ENCODE assay signal across 28 cellular contexts in genomic region chr2:84647267-84647666, GRCh38.
"Had no signal": no experiment of that assay in that cellular context is flagged by ENCODE, and none has a peak within 500 bp of the region (broad histone marks: within the 10 kb centered on the region; RNA-seq: fewer than 3 reads in every experiment).

No MANE protein-coding gene starts in this region.

- H3K36me3 Mint-ChIP-seq: activated CD4-positive, alpha-beta memory T cell treated with anti-CD3 and anti-CD28 coated beads for 36 hours had no signal

- H3K27ac Mint-ChIP-seq: activated CD4-positive, alpha-beta memory T cell treated with anti-CD3 and anti-CD28 coated beads for 36 hours; activated naive CD4-positive, alpha-beta T cell treated with anti-CD3 and anti-CD28 coated beads, Interleukin-2, amount 10 ng/mL, durations not matched to agents 7 days and 5 days; activated naive CD8-positive, alpha-beta T cell treated with anti-CD3 and anti-CD28 coated beads for 36 hours; activated T-cell treated with anti-CD3 and anti-CD28 coated beads, Interleukin-2, amount 50 U/mL, for 24 hours; activated T-helper 1 cell treated with anti-CD3 and anti-CD28 coated beads, Interleukin-12 subunit alpha, Interleukin-12 subunit beta, Interleukin-2, Interleukin-4 antibody, amounts not matched to agents 30 ng/mL and 10 ng/mL and 1 ng/mL, durations not matched to agents 14 hours and 24 hours and 36 hours; T-helper 1 cell treated with Interleukin-12 subunit alpha and Interleukin-12 subunit beta and Interleukin-4 antibody, amounts not matched to agents 30 μg/mL and 1 μg/mL, for 36 hours; T-helper 2 cell treated with Interferon-gamma antibody and Interleukin-4, amounts not matched to agents 5 μg/mL and 100 μg/mL, for 36 hours had no signal

- H3K9me3 ChIP-seq: SJCRH30 had no signal

- H3K4me3 ChIP-seq: MG63, SJCRH30, SK-N-MC had no signal

- H3K27ac ChIP-seq: brain microvascular endothelial cell, SJCRH30, SK-N-MC had no signal

- H3K4me1 ChIP-seq: SJCRH30 had no signal

- H3K36me3 ChIP-seq: brain microvascular endothelial cell, MG63, SJCRH30 had no signal

- DNase-seq: activated CD4-positive, alpha-beta memory T cell treated with anti-CD3 and anti-CD28 coated beads for 36 hours; activated CD4-positive, alpha-beta T cell treated with anti-CD3 and anti-CD28 coated beads, Interleukin-2, amount 50 U/mL, for 1 hour; activated gamma-delta T cell treated with Interleukin-2 at 50 U/mL for 16 hours; activated naive CD4-positive, alpha-beta T cell treated with anti-CD3 and anti-CD28 coated beads, Interleukin-2, amount 10 ng/mL, durations not matched to agents 7 days and 5 days; activated naive CD8-positive, alpha-beta T cell treated with anti-CD3 and anti-CD28 coated beads for 36 hours; activated T-cell treated with anti-CD3 and anti-CD28 coated beads, Interleukin-2, amount 50 U/mL, for 24 hours; amniotic stem cell; aorta; brain microvascular endothelial cell; central memory CD4-positive, alpha-beta T cell; Kasumi-1; KBM-7; MG63; NCI-H1048; NCI-H1105 treated with DMSO at 0.1 percent for 48 hours; NCI-H1436; NCI-H1694 treated with DMSO at 0.1 percent for 48 hours; NCI-H2029; NCI-H2171; NCI-H510A; NCI-H526; NCI-H748 treated with DMSO at 0.1 percent for 48 hours; Right ventricle myocardium superior; SJCRH30 had no signal

- H3K4me3 Mint-ChIP-seq: activated CD4-positive, alpha-beta memory T cell treated with anti-CD3 and anti-CD28 coated beads for 36 hours; activated naive CD4-positive, alpha-beta T cell treated with anti-CD3 and anti-CD28 coated beads, Interleukin-2, amount 10 ng/mL, durations not matched to agents 7 days and 5 days; activated naive CD8-positive, alpha-beta T cell treated with anti-CD3 and anti-CD28 coated beads for 36 hours; activated T-cell treated with anti-CD3 and anti-CD28 coated beads, Interleukin-2, amount 50 U/mL, for 24 hours; activated T-helper 1 cell treated with anti-CD3 and anti-CD28 coated beads, Interleukin-12 subunit alpha, Interleukin-12 subunit beta, Interleukin-2, Interleukin-4 antibody, amounts not matched to agents 30 ng/mL and 10 ng/mL and 1 ng/mL, durations not matched to agents 14 hours and 24 hours and 36 hours; T-helper 1 cell treated with Interleukin-12 subunit alpha and Interleukin-12 subunit beta and Interleukin-4 antibody, amounts not matched to agents 30 μg/mL and 1 μg/mL, for 36 hours; T-helper 2 cell treated with Interferon-gamma antibody and Interleukin-4, amounts not matched to agents 5 μg/mL and 100 μg/mL, for 36 hours had no signal

- H3K27me3 Mint-ChIP-seq: activated CD4-positive, alpha-beta memory T cell treated with anti-CD3 and anti-CD28 coated beads for 36 hours; activated naive CD4-positive, alpha-beta T cell treated with anti-CD3 and anti-CD28 coated beads, Interleukin-2, amount 10 ng/mL, durations not matched to agents 7 days and 5 days; activated naive CD8-positive, alpha-beta T cell treated with anti-CD3 and anti-CD28 coated beads for 36 hours; activated T-cell treated with anti-CD3 and anti-CD28 coated beads, Interleukin-2, amount 50 U/mL, for 24 hours had no signal

- H3K27me3 ChIP-seq: brain microvascular endothelial cell, MG63 had no signal
